ENCODE assay signal across 22 cellular contexts in the genomic region with DNA sequence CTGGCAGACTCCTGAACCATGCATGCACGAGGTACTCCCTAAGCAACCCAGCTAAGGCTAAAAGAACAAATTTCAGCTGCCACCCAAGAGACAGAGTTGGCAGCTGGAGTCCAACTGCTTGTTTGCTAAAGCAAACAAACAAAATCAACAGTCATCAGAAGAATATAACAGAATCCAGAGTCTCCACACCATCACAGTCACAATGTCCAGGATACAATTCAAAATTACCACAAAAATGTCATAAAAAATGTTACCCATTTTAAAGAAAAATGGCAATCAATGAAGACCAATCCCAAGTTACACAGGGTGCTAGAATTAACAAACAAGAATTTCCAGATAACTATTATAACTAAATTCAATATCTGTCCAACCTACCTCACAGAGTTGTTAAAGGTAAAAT.
"Had no signal": no experiment of that assay in that cellular context is flagged by ENCODE, and none has a peak within 500 bp of the region (broad histone marks: within the 10 kb centered on the region; RNA-seq: fewer than 3 reads in every experiment).

No MANE protein-coding gene starts in this region.

- H3K9me3 ChIP-seq: lower lobe of right lung, mucosa of descending colon had no signal

- H3K4me2 ChIP-seq: neural progenitor cell, smooth muscle cell had no signal

- H3K27ac Mint-ChIP-seq: brain, neural progenitor cell had no signal

- ATAC-seq: activated CD8-positive, alpha-beta T cell treated with anti-CD3 and anti-CD28 coated beads, Interleukin-2, amount 10 ng/mL, durations not matched to agents 7 days and 5 days; heart left ventricle; left colon; lower lobe of right lung; mucosa of descending colon; sciatic nerve; SK-N-SH treated with all-trans-retinoic acid at 6 μM for 48 hours; T-cell had no signal

- H3K4me1 Mint-ChIP-seq: neural progenitor cell had no signal

- DNase-seq: activated CD4-positive, alpha-beta T cell treated with anti-CD3 and anti-CD28 coated beads for 1 hour; activated CD4-positive, alpha-beta T cell treated with anti-CD3 and anti-CD28 coated beads, Interleukin-2, amount 50 U/mL, for 1 hour; activated CD8-positive, alpha-beta T cell treated with anti-CD3 and anti-CD28 coated beads, Interleukin-2, amount 10 ng/mL, durations not matched to agents 7 days and 5 days; activated naive CD4-positive, alpha-beta T cell treated with Interleukin-2 at 50 U/mL for 16 hours; aorta; central memory CD4-positive, alpha-beta T cell; dorsolateral prefrontal cortex; heart left ventricle; left colon; lower lobe of right lung; mesendoderm; mucosa of descending colon; posterior cingulate gyrus; stimulated activated CD4-positive, alpha-beta T cell treated with anti-CD3 and anti-CD28 coated beads, Interleukin-15, amount 100 ng/mL, for 24 hours; stimulated activated naive CD4-positive, alpha-beta T cell treated with Interleukin-2 at 50 U/mL for 16 hours; T-cell had no signal

- H3K4me3 Mint-ChIP-seq: activated CD8-positive, alpha-beta T cell treated with anti-CD3 and anti-CD28 coated beads, Interleukin-2, amount 10 ng/mL, durations not matched to agents 7 days and 5 days; brain; neural progenitor cell had no signal

- H3K4me1 ChIP-seq: neural progenitor cell had no signal

- H3K27ac ChIP-seq: dorsolateral prefrontal cortex, heart left ventricle, lower lobe of right lung, neural progenitor cell, tibial nerve had no signal

- H3K27me3 Mint-ChIP-seq: T-cell had no signal

- H3K9ac ChIP-seq: neural progenitor cell had no signal

- H3K27me3 ChIP-seq: dorsolateral prefrontal cortex, heart left ventricle, neural progenitor cell, tibial nerve had no signal

- H3K36me3 ChIP-seq: neural progenitor cell had no signal

- H3K4me3 ChIP-seq: dorsolateral prefrontal cortex, heart left ventricle, lower lobe of right lung, mucosa of descending colon, neural progenitor cell, smooth muscle cell, tibial nerve had no signal

- H2AFZ ChIP-seq: neural progenitor cell had no signal

- H3K36me3 Mint-ChIP-seq: neural progenitor cell had no signal
